1 cellular context compared by ENCODE assay signal in the genomic region with DNA sequence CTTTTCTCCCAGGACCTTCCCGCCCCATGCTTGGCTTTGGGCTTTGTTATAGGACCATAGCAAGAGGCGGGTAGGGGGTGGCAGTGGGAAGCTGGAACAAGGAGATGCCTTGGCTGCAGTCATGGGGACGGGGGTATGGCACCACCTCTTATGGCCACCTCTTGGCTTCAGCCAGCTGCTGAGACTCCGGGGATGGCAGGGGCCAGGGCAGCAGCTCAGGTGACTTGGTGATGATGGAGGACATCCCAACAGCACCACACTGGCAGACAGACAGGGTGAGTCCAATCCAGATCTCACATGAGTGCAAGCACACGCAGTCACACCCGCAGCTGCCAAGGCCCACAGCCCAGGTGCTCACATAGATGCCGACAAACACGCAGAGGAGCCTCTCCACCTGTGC.
A peak's percentile ranks its signal among the peaks of the same experiment; 100 is the strongest.
TF ChIP-seq lines count a peak whose summit lies in the region.

No MANE protein-coding gene starts in this region.

TF ChIP-seq in K562, 482 proteins besides CTCF, POLR2A, EP300 and RAD21:
- no peak for TF ChIP-seq MCM7 (IDR thresholded peaks at IDR 0.05)
- TF ChIP-seq ZNF551 (CRISPR knock-in tag; IDR thresholded peaks at IDR 0.05): no peak
- TF ChIP-seq IRF2 (CRISPR knock-in tag; IDR thresholded peaks at IDR 0.05): 0 out of 2 replicates have a peak, but pooled peaks have one; percentile 45
- TF ChIP-seq, protein P1, sequence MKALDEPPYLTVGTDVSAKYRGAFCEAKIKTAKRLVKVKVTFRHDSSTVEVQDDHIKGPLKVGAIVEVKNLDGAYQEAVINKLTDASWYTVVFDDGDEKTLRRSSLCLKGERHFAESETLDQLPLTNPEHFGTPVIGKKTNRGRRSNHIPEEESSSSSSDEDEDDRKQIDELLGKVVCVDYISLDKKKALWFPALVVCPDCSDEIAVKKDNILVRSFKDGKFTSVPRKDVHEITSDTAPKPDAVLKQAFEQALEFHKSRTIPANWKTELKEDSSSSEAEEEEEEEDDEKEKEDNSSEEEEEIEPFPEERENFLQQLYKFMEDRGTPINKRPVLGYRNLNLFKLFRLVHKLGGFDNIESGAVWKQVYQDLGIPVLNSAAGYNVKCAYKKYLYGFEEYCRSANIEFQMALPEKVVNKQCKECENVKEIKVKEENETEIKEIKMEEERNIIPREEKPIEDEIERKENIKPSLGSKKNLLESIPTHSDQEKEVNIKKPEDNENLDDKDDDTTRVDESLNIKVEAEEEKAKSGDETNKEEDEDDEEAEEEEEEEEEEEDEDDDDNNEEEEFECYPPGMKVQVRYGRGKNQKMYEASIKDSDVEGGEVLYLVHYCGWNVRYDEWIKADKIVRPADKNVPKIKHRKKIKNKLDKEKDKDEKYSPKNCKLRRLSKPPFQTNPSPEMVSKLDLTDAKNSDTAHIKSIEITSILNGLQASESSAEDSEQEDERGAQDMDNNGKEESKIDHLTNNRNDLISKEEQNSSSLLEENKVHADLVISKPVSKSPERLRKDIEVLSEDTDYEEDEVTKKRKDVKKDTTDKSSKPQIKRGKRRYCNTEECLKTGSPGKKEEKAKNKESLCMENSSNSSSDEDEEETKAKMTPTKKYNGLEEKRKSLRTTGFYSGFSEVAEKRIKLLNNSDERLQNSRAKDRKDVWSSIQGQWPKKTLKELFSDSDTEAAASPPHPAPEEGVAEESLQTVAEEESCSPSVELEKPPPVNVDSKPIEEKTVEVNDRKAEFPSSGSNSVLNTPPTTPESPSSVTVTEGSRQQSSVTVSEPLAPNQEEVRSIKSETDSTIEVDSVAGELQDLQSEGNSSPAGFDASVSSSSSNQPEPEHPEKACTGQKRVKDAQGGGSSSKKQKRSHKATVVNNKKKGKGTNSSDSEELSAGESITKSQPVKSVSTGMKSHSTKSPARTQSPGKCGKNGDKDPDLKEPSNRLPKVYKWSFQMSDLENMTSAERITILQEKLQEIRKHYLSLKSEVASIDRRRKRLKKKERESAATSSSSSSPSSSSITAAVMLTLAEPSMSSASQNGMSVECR (CRISPR knock-in tag; IDR thresholded peaks at IDR 0.05): no peak
- TF ChIP-seq RBM15 (IDR thresholded peaks at IDR 0.05; ENCODE audit: insufficient read depth, low read length): no peak
- 0 out of 2 replicates have a peak, but pooled peaks have one; percentile 29 for TF ChIP-seq RBFOX2 (IDR thresholded peaks at IDR 0.05; ENCODE audit: low read depth, low read length)
- TF ChIP-seq SUPT5H (IDR thresholded peaks at IDR 0.05): no peak
- no peak for TF ChIP-seq NCOR1 (IDR thresholded peaks at IDR 0.05)
- TF ChIP-seq ZNF449 (CRISPR knock-in tag; IDR thresholded peaks at IDR 0.05): no peak
- TF ChIP-seq, protein P2, sequence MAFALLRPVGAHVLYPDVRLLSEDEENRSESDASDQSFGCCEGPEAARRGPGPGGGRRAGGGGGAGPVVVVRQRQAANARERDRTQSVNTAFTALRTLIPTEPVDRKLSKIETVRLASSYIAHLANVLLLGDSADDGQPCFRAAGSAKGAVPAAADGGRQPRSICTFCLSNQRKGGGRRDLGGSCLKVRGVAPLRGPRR (CRISPR knock-in tag; IDR thresholded peaks at IDR 0.05): no peak
- no peak for TF ChIP-seq ZNF23 (CRISPR knock-in tag; IDR thresholded peaks at IDR 0.05)
- TF ChIP-seq, protein P3, sequence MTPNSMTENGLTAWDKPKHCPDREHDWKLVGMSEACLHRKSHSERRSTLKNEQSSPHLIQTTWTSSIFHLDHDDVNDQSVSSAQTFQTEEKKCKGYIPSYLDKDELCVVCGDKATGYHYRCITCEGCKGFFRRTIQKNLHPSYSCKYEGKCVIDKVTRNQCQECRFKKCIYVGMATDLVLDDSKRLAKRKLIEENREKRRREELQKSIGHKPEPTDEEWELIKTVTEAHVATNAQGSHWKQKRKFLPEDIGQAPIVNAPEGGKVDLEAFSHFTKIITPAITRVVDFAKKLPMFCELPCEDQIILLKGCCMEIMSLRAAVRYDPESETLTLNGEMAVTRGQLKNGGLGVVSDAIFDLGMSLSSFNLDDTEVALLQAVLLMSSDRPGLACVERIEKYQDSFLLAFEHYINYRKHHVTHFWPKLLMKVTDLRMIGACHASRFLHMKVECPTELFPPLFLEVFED (CRISPR knock-in tag; conservative IDR thresholded peaks at IDR 0.05): no peak
- no peak for TF ChIP-seq MEF2D (tag; conservative IDR thresholded peaks at IDR 0.05; ENCODE audit: low read depth)
- TF ChIP-seq CAMTA2 (CRISPR knock-in tag; conservative IDR thresholded peaks at IDR 0.05): no peak
- TF ChIP-seq TAF15 (IDR thresholded peaks at IDR 0.05; ENCODE audit: low read depth, low read length): no peak
- no peak for TF ChIP-seq RNF2 (IDR thresholded peaks at IDR 0.05)
- no peak for TF ChIP-seq CREB1 (IDR thresholded peaks at IDR 0.05)
- TF ChIP-seq CREB1 (CRISPR knock-in tag; IDR thresholded peaks at IDR 0.05): no peak
- TF ChIP-seq ZNF507 (tag; conservative IDR thresholded peaks at IDR 0.05): no peak
- no peak for TF ChIP-seq STAT5A (IDR thresholded peaks at IDR 0.05; ENCODE audit: borderline replicate concordance, low read length)
- TF ChIP-seq PTTG1 (tag; IDR thresholded peaks at IDR 0.05; ENCODE audit: low read depth): no peak
- no peak for TF ChIP-seq TRIM24 (IDR thresholded peaks at IDR 0.05)
- TF ChIP-seq, protein P4, sequence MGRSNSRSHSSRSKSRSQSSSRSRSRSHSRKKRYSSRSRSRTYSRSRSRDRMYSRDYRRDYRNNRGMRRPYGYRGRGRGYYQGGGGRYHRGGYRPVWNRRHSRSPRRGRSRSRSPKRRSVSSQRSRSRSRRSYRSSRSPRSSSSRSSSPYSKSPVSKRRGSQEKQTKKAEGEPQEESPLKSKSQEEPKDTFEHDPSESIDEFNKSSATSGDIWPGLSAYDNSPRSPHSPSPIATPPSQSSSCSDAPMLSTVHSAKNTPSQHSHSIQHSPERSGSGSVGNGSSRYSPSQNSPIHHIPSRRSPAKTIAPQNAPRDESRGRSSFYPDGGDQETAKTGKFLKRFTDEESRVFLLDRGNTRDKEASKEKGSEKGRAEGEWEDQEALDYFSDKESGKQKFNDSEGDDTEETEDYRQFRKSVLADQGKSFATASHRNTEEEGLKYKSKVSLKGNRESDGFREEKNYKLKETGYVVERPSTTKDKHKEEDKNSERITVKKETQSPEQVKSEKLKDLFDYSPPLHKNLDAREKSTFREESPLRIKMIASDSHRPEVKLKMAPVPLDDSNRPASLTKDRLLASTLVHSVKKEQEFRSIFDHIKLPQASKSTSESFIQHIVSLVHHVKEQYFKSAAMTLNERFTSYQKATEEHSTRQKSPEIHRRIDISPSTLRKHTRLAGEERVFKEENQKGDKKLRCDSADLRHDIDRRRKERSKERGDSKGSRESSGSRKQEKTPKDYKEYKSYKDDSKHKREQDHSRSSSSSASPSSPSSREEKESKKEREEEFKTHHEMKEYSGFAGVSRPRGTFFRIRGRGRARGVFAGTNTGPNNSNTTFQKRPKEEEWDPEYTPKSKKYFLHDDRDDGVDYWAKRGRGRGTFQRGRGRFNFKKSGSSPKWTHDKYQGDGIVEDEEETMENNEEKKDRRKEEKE (IDR thresholded peaks at IDR 0.05; ENCODE audit: borderline replicate concordance in 1 of 2, control insufficient read depth in 1 of 2, low read depth in 2 of 2, low read length in 1 of 2): no peak
- TF ChIP-seq ZNF41 (CRISPR knock-in tag; conservative IDR thresholded peaks at IDR 0.05): no peak
- TF ChIP-seq ZNF143 (CRISPR knock-in tag; IDR thresholded peaks at IDR 0.05): 0 out of 2 replicates have a peak, but pooled peaks have one; percentile 15
